In genomic region chr15:29090617-29091466, GRCh38 we compare ENCODE assay signal across 7 cellular contexts.
DNase-seq lines count a peak whose midpoint lies in the region; ATAC-seq and TF ChIP-seq lines count a peak whose summit lies in the region.

No MANE protein-coding gene starts in this region.

- peak; percentile 44 for DNase-seq in NB4 (ENCODE audit: low read depth)
- no peak for DNase-seq in right atrium auricular region (ENCODE audit: low spot score)
- DNase-seq in stimulated activated CD4-positive, alpha-beta T cell treated with anti-CD3 and anti-CD28 coated beads, TNF-alpha, amount 100 ng/mL, for 24 hours (ENCODE audit: low read depth in 3 of 3), result peak; percentile 6 to 47 (median 46)
- no peak for DNase-seq in T1000 (lab: John Stamatoyannopoulos, UW)
- no peak for DNase-seq in DMS153 treated with DMSO at 0.1 percent for 48 hours (lab: John Stamatoyannopoulos, UW; ENCODE audit: unreplicated experiment)

- peak overlapping the region; percentile 83 for H3K27ac Mint-ChIP-seq in activated T-helper 17 cell treated with anti-CD3 and anti-CD28 coated beads, Interleukin-2, amount 50 U/mL, for 72 hours

- H3K27me3 ChIP-seq in right atrium auricular region, result peaks cover 0 to 3% of the 10 kb centered on the region in 2 donors

- TF ChIP-seq POLR2A in NB4 (IDR thresholded peaks at IDR 0.05; ENCODE audit: extremely low read depth, insufficient read length), result no peak

- TF ChIP-seq CTCF in GM12875 (IDR thresholded peaks at IDR 0.05; ENCODE audit: borderline replicate concordance, insufficient read depth, low read depth, low read length) (peak; percentile 86), NB4 (IDR thresholded peaks at IDR 0.05; ENCODE audit: low read depth, low read length) (peak; percentile 87), right atrium auricular region (IDR thresholded peaks at IDR 0.05) (peak; percentile 34 to 77)

- H3K4me3 ChIP-seq in GM12875 (ENCODE audit: low read depth, low read length), result no peak overlapping the region
- H3K4me3 ChIP-seq in NB4 (ENCODE audit: low read depth, low read length), result no peak overlapping the region
- no peak overlapping the region for H3K4me3 ChIP-seq in right atrium auricular region

- no peaks in the 10 kb centered on the region for H3K4me1 ChIP-seq in right atrium auricular region

- H3K9me3 Mint-ChIP-seq in activated T-helper 17 cell treated with anti-CD3 and anti-CD28 coated beads, Interleukin-2, amount 50 U/mL, for 72 hours, result no peaks in the 10 kb centered on the region

- no peaks in the 10 kb centered on the region for H3K9me3 ChIP-seq in right atrium auricular region

- peaks cover 18% of the 10 kb centered on the region for H3K4me1 Mint-ChIP-seq in activated T-helper 17 cell treated with anti-CD3 and anti-CD28 coated beads, Interleukin-2, amount 50 U/mL, for 72 hours

- ATAC-seq in activated T-helper 17 cell treated with anti-CD3 and anti-CD28 coated beads, Interleukin-2, amount 50 U/mL, for 72 hours (replicated peaks), result peak; percentile 57

- peak overlapping the region; percentile 79 for H3K4me3 Mint-ChIP-seq in activated T-helper 17 cell treated with anti-CD3 and anti-CD28 coated beads, Interleukin-2, amount 50 U/mL, for 72 hours

- H3K36me3 ChIP-seq in right atrium auricular region, result no peaks in the 10 kb centered on the region

- H3K27ac ChIP-seq in right atrium auricular region, result no peak overlapping the region

- no peaks in the 10 kb centered on the region for H3K27me3 Mint-ChIP-seq in activated T-helper 17 cell treated with anti-CD3 and anti-CD28 coated beads, Interleukin-2, amount 50 U/mL, for 72 hours

- H3K36me3 Mint-ChIP-seq in activated T-helper 17 cell treated with anti-CD3 and anti-CD28 coated beads, Interleukin-2, amount 50 U/mL, for 72 hours (ENCODE audit: low read depth), result no peaks in the 10 kb centered on the region

Comparison
In these comparisons a context has a peak if more than half of its experiments do, and no peak if none do; other contexts are left out.
1. DNase-seq: peak in NB4 (single experiment) and stimulated activated CD4-positive, alpha-beta T cell treated with anti-CD3 and anti-CD28 coated beads, TNF-alpha, amount 100 ng/mL, for 24 hours (3 of 3); none in right atrium auricular region (single experiment), T1000 (single experiment) and DMS153 treated with DMSO at 0.1 percent for 48 hours (single experiment).
2. Peak in every context shown above with its lines, with median percentiles within 50 percentile points of each other: CTCF ChIP-seq.